8 cellular contexts compared by ENCODE assay signal in genomic region chr18:23502516-23503037, GRCh38. TPM values are rescaled to one million over a fixed set of nuclear protein-coding genes. Genes with fewer than 3 reads are reported as not detected.
DNase-seq lines count a peak whose midpoint lies in the region; ATAC-seq and TF ChIP-seq lines count a peak whose summit lies in the region.

No MANE protein-coding gene starts in this region.

- intact Hi-C loops in activated CD4-positive, alpha-beta T cell treated with anti-CD3 and anti-CD28 coated beads, Interleukin-2, amount 10 ng/mL, durations not matched to agents 24 days and 14 days (cut with micrococcal nuclease), result loop anchor here (1.0 to 10.0 kb wide), 8 partner anchors 49 to 515 kb away; partner anchors contain the start of genes CABLES1, NPC1 and RIOK3

- H3K4me3 Mint-ChIP-seq in activated CD4-positive, alpha-beta T cell treated with anti-CD3 and anti-CD28 coated beads, Interleukin-2, amount 10 ng/mL, durations not matched to agents 24 days and 14 days, result peak overlapping the region; percentile 87
- H3K4me3 Mint-ChIP-seq in activated naive CD8-positive, alpha-beta T cell, result peak overlapping the region; percentile 89

- peaks cover 47% of the 10 kb centered on the region for H3K4me1 Mint-ChIP-seq in activated CD4-positive, alpha-beta T cell treated with anti-CD3 and anti-CD28 coated beads, Interleukin-2, amount 10 ng/mL, durations not matched to agents 24 days and 14 days
- peaks cover 40% of the 10 kb centered on the region for H3K4me1 Mint-ChIP-seq in activated naive CD8-positive, alpha-beta T cell (ENCODE audit: low read depth)

- H3K36me3 Mint-ChIP-seq in activated CD4-positive, alpha-beta T cell treated with anti-CD3 and anti-CD28 coated beads, Interleukin-2, amount 10 ng/mL, durations not matched to agents 24 days and 14 days (ENCODE audit: low read depth), result peaks cover 15% of the 10 kb centered on the region
- H3K36me3 Mint-ChIP-seq in activated naive CD8-positive, alpha-beta T cell, result peaks cover 6% of the 10 kb centered on the region

- POLR2A ChIA-PET in HEK293T (lab: Yijun Ruan, JAX), result interaction anchor here (0.9 kb wide), 1 partner anchor 14 kb away, joined by 5 read pairs; no protein-coding TSS in a partner anchor

- CTCF ChIA-PET in HEK293T (lab: Yijun Ruan, JAX), result interaction anchor here (0.7 kb wide), 1 partner anchor 14 kb away, joined by 6 read pairs; no protein-coding TSS in a partner anchor

- no peak for ATAC-seq in GM18870 (IDR thresholded peaks at IDR 0.05; ENCODE audit: unreplicated experiment)

- peak overlapping the region; percentile 88 for H3K27ac Mint-ChIP-seq in activated CD4-positive, alpha-beta T cell treated with anti-CD3 and anti-CD28 coated beads, Interleukin-2, amount 10 ng/mL, durations not matched to agents 24 days and 14 days
- peak overlapping the region; percentile 93 for H3K27ac Mint-ChIP-seq in activated naive CD8-positive, alpha-beta T cell

- peak overlapping the region; percentile 77 for H3K4me3 ChIP-seq in kidney epithelial cell (ENCODE audit: low read depth, low read length)

- peak overlapping the region; percentile 87 for H3K27ac ChIP-seq in temporal lobe (ENCODE audit: low read depth, low read length)

- no peak for DNase-seq in activated CD4-positive, alpha-beta T cell treated with anti-CD3 and anti-CD28 coated beads, Interleukin-2, amount 10 ng/mL, durations not matched to agents 24 days and 14 days
- no peak for DNase-seq in activated CD4-positive, alpha-beta T cell treated with anti-CD3 and anti-CD28 coated beads for 4 hours
- DNase-seq in kidney epithelial cell (ENCODE audit: low read depth), result no peak
- DNase-seq in HEK293T (ENCODE audit: extremely low spot score), result no peak
- no peak for DNase-seq in dedifferentiated amniotic fluid mesenchymal stem cell (ENCODE audit: extremely low spot score)

- no peaks in the 10 kb centered on the region for H3K9me3 Mint-ChIP-seq in activated CD4-positive, alpha-beta T cell treated with anti-CD3 and anti-CD28 coated beads, Interleukin-2, amount 10 ng/mL, durations not matched to agents 24 days and 14 days
- no peaks in the 10 kb centered on the region for H3K9me3 Mint-ChIP-seq in activated naive CD8-positive, alpha-beta T cell (ENCODE audit: low read depth)

- no peaks in the 10 kb centered on the region for H3K36me3 ChIP-seq in kidney epithelial cell (ENCODE audit: control insufficient read depth, insufficient read depth, low read length)

- no peak for TF ChIP-seq CTCF in kidney epithelial cell (IDR thresholded peaks at IDR 0.05; ENCODE audit: insufficient read depth, low read length, poor library complexity, severe bottlenecking)

- H3K27me3 ChIP-seq in kidney epithelial cell (ENCODE audit: control insufficient read depth, insufficient read depth, low read length), result no peaks in the 10 kb centered on the region

- no peaks in the 10 kb centered on the region for H3K27me3 Mint-ChIP-seq in activated CD4-positive, alpha-beta T cell treated with anti-CD3 and anti-CD28 coated beads, Interleukin-2, amount 10 ng/mL, durations not matched to agents 24 days and 14 days
- H3K27me3 Mint-ChIP-seq in activated naive CD8-positive, alpha-beta T cell, result no peaks in the 10 kb centered on the region

TF ChIP-seq in HEK293T, 16 proteins besides CTCF, POLR2A, EP300 and RAD21:
- TF ChIP-seq NFRKB (IDR thresholded peaks at IDR 0.05) (no peak), BHLHE40 (IDR thresholded peaks at IDR 0.05; ENCODE audit: borderline replicate concordance) (no peak), LEF1 (IDR thresholded peaks at IDR 0.05; ENCODE audit: borderline replicate concordance) (no peak), HDGF (IDR thresholded peaks at IDR 0.05; ENCODE audit: borderline replicate concordance) (no peak), FOXK2 (IDR thresholded peaks at IDR 0.05) (no peak), ARNT (IDR thresholded peaks at IDR 0.05) (no peak), ZNF384 (IDR thresholded peaks at IDR 0.05) (no peak), FOXM1 (IDR thresholded peaks at IDR 0.05; ENCODE audit: borderline replicate concordance) (no peak), ELF4 (IDR thresholded peaks at IDR 0.05) (no peak), CTBP1 (IDR thresholded peaks at IDR 0.05; ENCODE audit: borderline replicate concordance) (no peak), SUZ12 (IDR thresholded peaks at IDR 0.05) (no peak), PKNOX1 (IDR thresholded peaks at IDR 0.05) (no peak), FOXA1 (IDR thresholded peaks at IDR 0.05) (no peak)

RNA-seq across cellular contexts. Expression of gene RMC1, which starts 0.7 kb away (rescaled TPM):
- total RNA-seq in activated CD4-positive, alpha-beta T cell treated with anti-CD3 and anti-CD28 coated beads, Interleukin-2, amount 10 ng/mL, durations not matched to agents 24 days and 14 days, result 51.0 and 52.8 TPM in 2 replicates
- total RNA-seq in kidney epithelial cell (32.8 and 33.4 TPM in 2 replicates), temporal lobe (22.4 TPM)

RNA-seq across cellular contexts. Expression of gene RIOK3, which starts 49.5 kb away (rescaled TPM):
- 46.7 and 53.3 TPM in 2 replicates for total RNA-seq in activated CD4-positive, alpha-beta T cell treated with anti-CD3 and anti-CD28 coated beads, Interleukin-2, amount 10 ng/mL, durations not matched to agents 24 days and 14 days
- total RNA-seq in kidney epithelial cell (79.8 and 90.6 TPM in 2 replicates), temporal lobe (42.8 TPM)
